ENCODE assay signal across 1 cellular context in the genomic region with DNA sequence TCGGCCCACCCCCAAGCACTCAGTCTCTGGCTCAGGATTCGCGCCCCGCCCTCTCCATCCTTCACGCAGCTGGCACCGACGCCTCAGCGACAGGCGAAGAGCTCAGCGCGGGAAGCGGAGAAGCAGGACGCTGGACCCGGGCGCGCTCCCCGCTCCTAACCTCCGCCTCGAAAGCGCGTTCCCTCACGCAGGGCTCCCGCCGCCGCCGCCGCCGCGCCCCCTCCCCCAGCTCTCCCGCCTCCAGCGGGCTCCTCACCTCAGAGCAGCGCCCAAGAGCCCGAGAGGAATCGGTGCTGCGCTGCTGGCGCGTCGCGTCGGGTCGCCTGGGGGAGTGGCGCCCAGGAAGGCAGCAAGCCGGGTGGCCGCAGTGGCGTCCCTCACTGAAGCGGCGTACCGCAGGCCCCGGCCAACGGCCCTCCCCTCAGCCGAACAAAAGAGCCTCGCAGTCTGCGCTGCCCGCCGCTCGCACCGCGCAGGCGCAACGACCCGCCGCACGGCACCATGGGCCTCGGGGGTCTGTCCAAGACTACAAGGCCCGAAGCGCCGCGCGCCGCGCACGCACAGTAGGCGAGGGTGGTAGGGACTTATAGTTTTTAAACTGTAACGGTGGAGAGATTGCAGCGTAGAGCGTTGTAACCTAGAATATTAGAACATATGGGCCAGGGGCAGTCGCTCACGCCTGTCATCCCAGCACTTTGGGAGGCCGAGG.
TF ChIP-seq lines count a peak whose summit lies in the region.

TSS of gene CBX1 (minus strand) at position 467 of the 709 bp plus-strand sequence. CDS start 24,474 bp downstream, outside the sequence.

TF ChIP-seq in HEK293, 187 proteins besides CTCF, POLR2A, EP300 and RAD21 (continued from another document and continues in another):
- TF ChIP-seq REPIN1 (tag by site-specific recombination; IDR thresholded peaks at IDR 0.05; ENCODE audit: low read depth) = peak; percentile 29; the same call in 1 of the 2 replicates
- TF ChIP-seq ZNF658 (tag by site-specific recombination; IDR thresholded peaks at IDR 0.05) = no peak
- TF ChIP-seq ZNF530 (tag by site-specific recombination; IDR thresholded peaks at IDR 0.05; ENCODE audit: low read depth) = no peak
- no peak for TF ChIP-seq ZFP69B (tag by site-specific recombination; IDR thresholded peaks at IDR 0.05)
- no peak for TF ChIP-seq HOXD13 (CRISPR knock-in tag; IDR thresholded peaks at IDR 0.05; ENCODE audit: borderline replicate concordance)
- no peak for TF ChIP-seq MYNN (tag by site-specific recombination; IDR thresholded peaks at IDR 0.05; ENCODE audit: borderline replicate concordance)
- TF ChIP-seq ZNF138 (tag by site-specific recombination; IDR thresholded peaks at IDR 0.05; ENCODE audit: borderline replicate concordance) = no peak
- no peak for TF ChIP-seq ZNF624 (tag by site-specific recombination; IDR thresholded peaks at IDR 0.05)
- TF ChIP-seq, protein P1, sequence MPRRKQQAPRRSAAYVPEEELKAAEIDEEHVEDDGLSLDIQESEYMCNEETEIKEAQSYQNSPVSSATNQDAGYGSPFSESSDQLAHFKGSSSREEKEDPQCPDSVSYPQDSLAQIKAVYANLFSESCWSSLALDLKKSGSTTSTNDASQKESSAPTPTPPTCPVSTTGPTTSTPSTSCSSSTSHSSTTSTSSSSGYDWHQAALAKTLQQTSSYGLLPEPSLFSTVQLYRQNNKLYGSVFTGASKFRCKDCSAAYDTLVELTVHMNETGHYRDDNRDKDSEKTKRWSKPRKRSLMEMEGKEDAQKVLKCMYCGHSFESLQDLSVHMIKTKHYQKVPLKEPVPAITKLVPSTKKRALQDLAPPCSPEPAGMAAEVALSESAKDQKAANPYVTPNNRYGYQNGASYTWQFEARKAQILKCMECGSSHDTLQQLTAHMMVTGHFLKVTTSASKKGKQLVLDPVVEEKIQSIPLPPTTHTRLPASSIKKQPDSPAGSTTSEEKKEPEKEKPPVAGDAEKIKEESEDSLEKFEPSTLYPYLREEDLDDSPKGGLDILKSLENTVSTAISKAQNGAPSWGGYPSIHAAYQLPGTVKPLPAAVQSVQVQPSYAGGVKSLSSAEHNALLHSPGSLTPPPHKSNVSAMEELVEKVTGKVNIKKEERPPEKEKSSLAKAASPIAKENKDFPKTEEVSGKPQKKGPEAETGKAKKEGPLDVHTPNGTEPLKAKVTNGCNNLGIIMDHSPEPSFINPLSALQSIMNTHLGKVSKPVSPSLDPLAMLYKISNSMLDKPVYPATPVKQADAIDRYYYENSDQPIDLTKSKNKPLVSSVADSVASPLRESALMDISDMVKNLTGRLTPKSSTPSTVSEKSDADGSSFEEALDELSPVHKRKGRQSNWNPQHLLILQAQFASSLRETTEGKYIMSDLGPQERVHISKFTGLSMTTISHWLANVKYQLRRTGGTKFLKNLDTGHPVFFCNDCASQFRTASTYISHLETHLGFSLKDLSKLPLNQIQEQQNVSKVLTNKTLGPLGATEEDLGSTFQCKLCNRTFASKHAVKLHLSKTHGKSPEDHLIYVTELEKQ (tag by site-specific recombination; IDR thresholded peaks at IDR 0.05; ENCODE audit: borderline replicate concordance) = no peak
- no peak for TF ChIP-seq ZBTB1 (tag by site-specific recombination; IDR thresholded peaks at IDR 0.05)
- TF ChIP-seq ZNF621 (tag by site-specific recombination; IDR thresholded peaks at IDR 0.05) = no peak
- no peak for TF ChIP-seq ZNF148 (tag by site-specific recombination; IDR thresholded peaks at IDR 0.05; ENCODE audit: borderline replicate concordance)
- peak; percentile 33 for TF ChIP-seq KLF7 (tag by site-specific recombination; IDR thresholded peaks at IDR 0.05; ENCODE audit: borderline replicate concordance)
- no peak for TF ChIP-seq ZNF311 (tag by site-specific recombination; IDR thresholded peaks at IDR 0.05; ENCODE audit: borderline replicate concordance)
- peak; percentile 88 for TF ChIP-seq ZNF600 (tag by site-specific recombination; IDR thresholded peaks at IDR 0.05)
- peak; percentile 98 for TF ChIP-seq ZNF76 (tag by site-specific recombination; IDR thresholded peaks at IDR 0.05; ENCODE audit: borderline replicate concordance, low read depth)
- TF ChIP-seq ZNF266 (tag by site-specific recombination; IDR thresholded peaks at IDR 0.05; ENCODE audit: low read depth) = no peak
- TF ChIP-seq, protein P2, sequence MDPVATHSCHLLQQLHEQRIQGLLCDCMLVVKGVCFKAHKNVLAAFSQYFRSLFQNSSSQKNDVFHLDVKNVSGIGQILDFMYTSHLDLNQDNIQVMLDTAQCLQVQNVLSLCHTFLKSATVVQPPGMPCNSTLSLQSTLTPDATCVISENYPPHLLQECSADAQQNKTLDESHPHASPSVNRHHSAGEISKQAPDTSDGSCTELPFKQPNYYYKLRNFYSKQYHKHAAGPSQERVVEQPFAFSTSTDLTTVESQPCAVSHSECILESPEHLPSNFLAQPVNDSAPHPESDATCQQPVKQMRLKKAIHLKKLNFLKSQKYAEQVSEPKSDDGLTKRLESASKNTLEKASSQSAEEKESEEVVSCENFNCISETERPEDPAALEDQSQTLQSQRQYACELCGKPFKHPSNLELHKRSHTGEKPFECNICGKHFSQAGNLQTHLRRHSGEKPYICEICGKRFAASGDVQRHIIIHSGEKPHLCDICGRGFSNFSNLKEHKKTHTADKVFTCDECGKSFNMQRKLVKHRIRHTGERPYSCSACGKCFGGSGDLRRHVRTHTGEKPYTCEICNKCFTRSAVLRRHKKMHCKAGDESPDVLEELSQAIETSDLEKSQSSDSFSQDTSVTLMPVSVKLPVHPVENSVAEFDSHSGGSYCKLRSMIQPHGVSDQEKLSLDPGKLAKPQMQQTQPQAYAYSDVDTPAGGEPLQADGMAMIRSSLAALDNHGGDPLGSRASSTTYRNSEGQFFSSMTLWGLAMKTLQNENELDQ (tag by site-specific recombination; IDR thresholded peaks at IDR 0.05; ENCODE audit: low read depth) = no peak
- no peak for TF ChIP-seq ZNF544 (tag by site-specific recombination; IDR thresholded peaks at IDR 0.05)
- peak; percentile 32 for TF ChIP-seq SP3 (tag by site-specific recombination; IDR thresholded peaks at IDR 0.05)
- TF ChIP-seq ELK4 (IDR thresholded peaks at IDR 0.05; ENCODE audit: borderline replicate concordance, low read depth, low read length) = no peak
- TF ChIP-seq SP7 (tag by site-specific recombination; IDR thresholded peaks at IDR 0.05) = peak; percentile 72
- TF ChIP-seq ZFP3 (tag by site-specific recombination; IDR thresholded peaks at IDR 0.05; ENCODE audit: low read depth) = no peak
- TF ChIP-seq, protein P3, sequence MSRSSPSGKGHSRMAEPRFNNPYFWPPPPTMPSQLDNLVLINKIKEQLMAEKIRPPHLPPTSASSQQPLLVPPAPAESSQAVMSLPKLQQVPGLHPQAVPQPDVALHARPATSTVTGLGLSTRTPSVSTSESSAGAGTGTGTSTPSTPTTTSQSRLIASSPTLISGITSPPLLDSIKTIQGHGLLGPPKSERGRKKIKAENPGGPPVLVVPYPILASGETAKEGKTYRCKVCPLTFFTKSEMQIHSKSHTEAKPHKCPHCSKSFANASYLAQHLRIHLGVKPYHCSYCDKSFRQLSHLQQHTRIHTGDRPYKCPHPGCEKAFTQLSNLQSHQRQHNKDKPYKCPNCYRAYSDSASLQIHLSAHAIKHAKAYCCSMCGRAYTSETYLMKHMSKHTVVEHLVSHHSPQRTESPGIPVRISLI (tag by site-specific recombination; IDR thresholded peaks at IDR 0.05) = no peak
- peak; percentile 43; the same call in 1 of the 2 replicates for TF ChIP-seq GLIS1 (tag by site-specific recombination; IDR thresholded peaks at IDR 0.05)
- no peak for TF ChIP-seq ZNF292 (tag by site-specific recombination; IDR thresholded peaks at IDR 0.05; ENCODE audit: borderline replicate concordance, low read depth)
- peak; percentile 97; the same call in 1 of the 2 replicates for TF ChIP-seq GLIS2 (tag by site-specific recombination; IDR thresholded peaks at IDR 0.05)
- TF ChIP-seq, protein P4, sequence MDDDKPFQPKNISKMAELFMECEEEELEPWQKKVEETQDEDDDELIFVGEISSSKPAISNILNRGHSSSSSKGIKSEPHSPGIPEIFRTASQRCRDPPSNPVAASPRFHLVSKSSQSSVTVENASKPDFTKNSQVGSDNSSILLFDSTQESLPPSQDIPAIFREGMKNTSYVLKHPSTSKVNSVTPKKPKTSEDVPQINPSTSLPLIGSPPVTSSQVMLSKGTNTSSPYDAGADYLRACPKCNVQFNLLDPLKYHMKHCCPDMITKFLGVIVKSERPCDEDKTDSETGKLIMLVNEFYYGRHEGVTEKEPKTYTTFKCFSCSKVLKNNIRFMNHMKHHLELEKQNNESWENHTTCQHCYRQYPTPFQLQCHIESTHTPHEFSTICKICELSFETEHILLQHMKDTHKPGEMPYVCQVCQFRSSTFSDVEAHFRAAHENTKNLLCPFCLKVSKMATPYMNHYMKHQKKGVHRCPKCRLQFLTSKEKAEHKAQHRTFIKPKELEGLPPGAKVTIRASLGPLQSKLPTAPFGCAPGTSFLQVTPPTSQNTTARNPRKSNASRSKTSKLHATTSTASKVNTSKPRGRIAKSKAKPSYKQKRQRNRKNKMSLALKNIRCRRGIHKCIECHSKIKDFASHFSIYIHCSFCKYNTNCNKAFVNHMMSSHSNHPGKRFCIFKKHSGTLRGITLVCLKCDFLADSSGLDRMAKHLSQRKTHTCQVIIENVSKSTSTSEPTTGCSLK (tag by site-specific recombination; IDR thresholded peaks at IDR 0.05) = no peak
- TF ChIP-seq ZNF558 (tag by site-specific recombination; IDR thresholded peaks at IDR 0.05) = no peak
- no peak; the same call in 1 of the 2 replicates for TF ChIP-seq YY1 (tag by site-specific recombination; IDR thresholded peaks at IDR 0.05)
- TF ChIP-seq ZNF549 (tag by site-specific recombination; IDR thresholded peaks at IDR 0.05) = no peak
- TF ChIP-seq ATF2 (tag by site-specific recombination; IDR thresholded peaks at IDR 0.05; ENCODE audit: low read depth) = no peak
- TF ChIP-seq ZNF19 (tag by site-specific recombination; IDR thresholded peaks at IDR 0.05; ENCODE audit: low read depth) = no peak
- TF ChIP-seq, protein P5, sequence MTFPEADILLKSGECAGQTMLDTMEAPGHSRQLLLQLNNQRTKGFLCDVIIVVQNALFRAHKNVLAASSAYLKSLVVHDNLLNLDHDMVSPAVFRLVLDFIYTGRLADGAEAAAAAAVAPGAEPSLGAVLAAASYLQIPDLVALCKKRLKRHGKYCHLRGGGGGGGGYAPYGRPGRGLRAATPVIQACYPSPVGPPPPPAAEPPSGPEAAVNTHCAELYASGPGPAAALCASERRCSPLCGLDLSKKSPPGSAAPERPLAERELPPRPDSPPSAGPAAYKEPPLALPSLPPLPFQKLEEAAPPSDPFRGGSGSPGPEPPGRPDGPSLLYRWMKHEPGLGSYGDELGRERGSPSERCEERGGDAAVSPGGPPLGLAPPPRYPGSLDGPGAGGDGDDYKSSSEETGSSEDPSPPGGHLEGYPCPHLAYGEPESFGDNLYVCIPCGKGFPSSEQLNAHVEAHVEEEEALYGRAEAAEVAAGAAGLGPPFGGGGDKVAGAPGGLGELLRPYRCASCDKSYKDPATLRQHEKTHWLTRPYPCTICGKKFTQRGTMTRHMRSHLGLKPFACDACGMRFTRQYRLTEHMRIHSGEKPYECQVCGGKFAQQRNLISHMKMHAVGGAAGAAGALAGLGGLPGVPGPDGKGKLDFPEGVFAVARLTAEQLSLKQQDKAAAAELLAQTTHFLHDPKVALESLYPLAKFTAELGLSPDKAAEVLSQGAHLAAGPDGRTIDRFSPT (tag by site-specific recombination; IDR thresholded peaks at IDR 0.05) = peak; percentile 44; the same call in 1 of the 2 replicates
- no peak for TF ChIP-seq ZFP41 (tag by site-specific recombination; IDR thresholded peaks at IDR 0.05; ENCODE audit: borderline replicate concordance)
- 0 out of 2 replicates have a peak, but pooled peaks have one; percentile 64 for TF ChIP-seq ZSCAN16 (tag by site-specific recombination; IDR thresholded peaks at IDR 0.05)
- peak; percentile 76; the same call in 1 of the 2 replicates for TF ChIP-seq ZNF121 (tag by site-specific recombination; IDR thresholded peaks at IDR 0.05)
- peak; percentile 85; the same call in 1 of the 2 replicates for TF ChIP-seq KLF16 (tag by site-specific recombination; IDR thresholded peaks at IDR 0.05)
- no peak for TF ChIP-seq ZBTB21 (tag by site-specific recombination; IDR thresholded peaks at IDR 0.05)
- no peak for TF ChIP-seq BCL11A (tag by site-specific recombination; IDR thresholded peaks at IDR 0.05; ENCODE audit: low read depth)
- peak; percentile 92 for TF ChIP-seq FEZF1 (tag by site-specific recombination; IDR thresholded peaks at IDR 0.05)
- TF ChIP-seq SP2 (tag by site-specific recombination; IDR thresholded peaks at IDR 0.05) = peak; percentile 82
- peak; percentile 83; the same call in 1 of the 2 replicates for TF ChIP-seq ZNF394 (tag by site-specific recombination; IDR thresholded peaks at IDR 0.05; ENCODE audit: borderline replicate concordance)
